ENCODE assay signal across 15 cellular contexts in the genomic region with DNA sequence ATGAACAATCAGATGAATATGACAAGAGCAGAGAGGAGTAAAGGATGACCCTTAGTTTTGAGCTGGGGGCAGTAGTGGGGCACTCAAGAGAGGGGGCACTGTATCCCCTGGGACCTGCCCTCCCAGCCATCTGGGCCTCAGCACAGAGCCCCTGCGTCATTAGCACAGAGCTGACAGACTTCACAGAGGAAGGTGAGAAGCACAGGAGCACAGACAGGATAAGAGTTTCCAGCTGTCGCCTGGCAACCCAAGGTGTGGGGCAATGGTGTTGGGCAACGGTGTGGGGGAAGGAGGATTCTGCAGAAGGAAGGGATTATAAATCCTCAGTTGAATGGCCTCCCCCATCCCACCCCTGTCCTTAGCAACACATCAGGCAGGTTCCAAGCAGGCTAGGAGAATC. TPM values are rescaled to one million over a fixed set of nuclear protein-coding genes. Genes with fewer than 3 reads are reported as not detected.
DNase-seq lines count a peak whose midpoint lies in the region; ATAC-seq, FAIRE-seq and TF ChIP-seq lines count a peak whose summit lies in the region.
"Had no signal": no experiment of that assay in that cellular context is flagged by ENCODE, and none has a peak within 500 bp of the region (broad histone marks: within the 10 kb centered on the region; RNA-seq: fewer than 3 reads in every experiment).

No MANE protein-coding gene starts in this region.

- CTCF ChIA-PET in A549 (lab: Yijun Ruan, JAX): interaction anchor here (0.5 to 1.5 kb wide), 2 partner anchors 41 to 122 kb away, joined by 4 read pairs; no protein-coding TSS in a partner anchor

- DNase-seq in A549 (ENCODE audit: low read depth in 1 of 2, low spot score in 1 of 2) (no peak), MM.1S (no peak), NCI-H524 (lab: John Stamatoyannopoulos, UW) (peak; percentile 49 to 90), endothelial cell (ENCODE audit: low spot score) (peak; percentile 31), omental fat pad (ENCODE audit: low spot score) (no peak), T-helper 1 cell (no peak), caudate nucleus (lab: John Stamatoyannopoulos, UW) (no peak)
- DNase-seq: activated CD8-positive, alpha-beta T cell treated with anti-CD3 and anti-CD28 coated beads, Interleukin-2, amount 10 ng/mL, durations not matched to agents 7 days and 5 days; GOT3; OCI-M1 had no signal

- ATAC-seq in A549 (peak; percentile 48 to 54; a peak in 2 of 6 replicates), omental fat pad (ENCODE audit: low FRiP score) (no peak), GM21360 (IDR thresholded peaks at IDR 0.05; ENCODE audit: unreplicated experiment) (no peak)
- ATAC-seq: activated CD8-positive, alpha-beta T cell treated with anti-CD3 and anti-CD28 coated beads, Interleukin-2, amount 10 ng/mL, durations not matched to agents 7 days and 5 days; activated T-helper 17 cell treated with anti-CD3 and anti-CD28 coated beads, Interleukin-2, amount 50 U/mL, for 72 hours had no signal

- no peak overlapping the region for H3K27ac ChIP-seq in A549
- H3K27ac ChIP-seq in MM.1S (ENCODE audit: low read length): peak overlapping the region; percentile 3; the same call in 1 of the 2 replicates
- no peak overlapping the region for H3K27ac ChIP-seq in caudate nucleus (ENCODE audit: low read depth, low read length)
- H3K27ac ChIP-seq: adrenal gland, SK-N-MC had no signal

- no peak overlapping the region for H2AFZ ChIP-seq in MM.1S (ENCODE audit: low read length)

- no peak for TF ChIP-seq POLR2A in A549 (IDR thresholded peaks at IDR 0.05; ENCODE audit: low read length)

- FAIRE-seq in A549 (lab: Jason Lieb, UNC): no peak

- peaks cover 29% of the 10 kb centered on the region for H3K4me1 Mint-ChIP-seq in endothelial cell (ENCODE audit: unreplicated experiment)
- H3K4me1 Mint-ChIP-seq: activated T-helper 17 cell treated with anti-CD3 and anti-CD28 coated beads, Interleukin-2, amount 50 U/mL, for 72 hours; nephron had no signal

- peaks cover 15% of the 10 kb centered on the region for H3K79me2 ChIP-seq in MM.1S (ENCODE audit: low read length)

- H3K27ac Mint-ChIP-seq in endothelial cell (ENCODE audit: unreplicated experiment): no peak overlapping the region
- H3K27ac Mint-ChIP-seq: activated CD8-positive, alpha-beta T cell treated with anti-CD3 and anti-CD28 coated beads, Interleukin-2, amount 10 ng/mL, durations not matched to agents 7 days and 5 days; activated T-helper 17 cell treated with anti-CD3 and anti-CD28 coated beads, Interleukin-2, amount 50 U/mL, for 72 hours; nephron had no signal

- H3K27me3 Mint-ChIP-seq in endothelial cell (ENCODE audit: unreplicated experiment): peaks cover 4% of the 10 kb centered on the region

- POLR2A ChIA-PET in A549 (lab: Yijun Ruan, JAX): no interaction called here

- H3K9me2 ChIP-seq in MM.1S (replicated peaks; ENCODE audit: insufficient read depth, low read length): no peaks in the 10 kb centered on the region

- TF ChIP-seq EP300 in A549 (IDR thresholded peaks at IDR 0.05): no peak

- H3K4me2 ChIP-seq in A549 (no peak overlapping the region), MM.1S (ENCODE audit: low read depth, low read length) (no peak overlapping the region)

- 66% methylated on average over 3 of the region's 3 CpGs for WGBS in A549 (ENCODE audit: missing lambda C conversion rate)

- no peaks in the 10 kb centered on the region for H3K9me3 Mint-ChIP-seq in endothelial cell (ENCODE audit: unreplicated experiment)
- H3K9me3 Mint-ChIP-seq: activated T-helper 17 cell treated with anti-CD3 and anti-CD28 coated beads, Interleukin-2, amount 50 U/mL, for 72 hours; nephron had no signal

- H3K36me3 Mint-ChIP-seq in endothelial cell (ENCODE audit: low read depth, unreplicated experiment): peaks cover 8% of the 10 kb centered on the region

- H3K36me3 ChIP-seq in MM.1S (replicated peaks; ENCODE audit: insufficient read depth, low read length): no peaks in the 10 kb centered on the region
- H3K36me3 ChIP-seq: adrenal gland had no signal

- H3K4me3 Mint-ChIP-seq in endothelial cell (ENCODE audit: unreplicated experiment): no peak overlapping the region
- H3K4me3 Mint-ChIP-seq: activated CD8-positive, alpha-beta T cell treated with anti-CD3 and anti-CD28 coated beads, Interleukin-2, amount 10 ng/mL, durations not matched to agents 7 days and 5 days; activated T-helper 17 cell treated with anti-CD3 and anti-CD28 coated beads, Interleukin-2, amount 50 U/mL, for 72 hours; nephron had no signal

- no peak overlapping the region for H3K4me3 ChIP-seq in A549
- no peak overlapping the region for H3K4me3 ChIP-seq in MM.1S (ENCODE audit: low read length)
- H3K4me3 ChIP-seq: adrenal gland, SK-N-MC had no signal

- H3K27me3 ChIP-seq in MM.1S (replicated peaks; ENCODE audit: insufficient read depth, low read length): no peaks in the 10 kb centered on the region
- H3K27me3 ChIP-seq: adrenal gland had no signal

- H3K9me3 ChIP-seq in A549: no peaks in the 10 kb centered on the region
- no peaks in the 10 kb centered on the region for H3K9me3 ChIP-seq in MM.1S (replicated peaks; ENCODE audit: insufficient read depth, low read length)
- H3K9me3 ChIP-seq: adrenal gland had no signal

- TF ChIP-seq RAD21 in A549 (conservative IDR thresholded peaks at IDR 0.05 in 1 of 2, IDR thresholded peaks at IDR 0.05 in 1 of 2): no peak

- H3K9ac ChIP-seq in MM.1S (ENCODE audit: low read length): no peak overlapping the region

- TF ChIP-seq CTCF in A549 (IDR thresholded peaks at IDR 0.05) (no peak), MM.1S (IDR thresholded peaks at IDR 0.05; ENCODE audit: low read length) (no peak), endothelial cell (IDR thresholded peaks at IDR 0.05; ENCODE audit: unreplicated experiment) (no peak), omental fat pad (IDR thresholded peaks at IDR 0.05) (no peak)

- peaks cover 37% of the 10 kb centered on the region for H3F3A ChIP-seq in MM.1S (ENCODE audit: insufficient read depth, low read length)

- no peaks in the 10 kb centered on the region for H4K20me1 ChIP-seq in MM.1S (ENCODE audit: insufficient read depth, low read length)

- H3K4me1 ChIP-seq in A549: peaks cover 16% of the 10 kb centered on the region
- H3K4me1 ChIP-seq in MM.1S (ENCODE audit: low read length): peaks cover 83% of the 10 kb centered on the region
- H3K4me1 ChIP-seq: adrenal gland had no signal

TF ChIP-seq in A549, 52 proteins besides CTCF, POLR2A, EP300 and RAD21 (continues in another document):
- TF ChIP-seq KDM1A (IDR thresholded peaks at IDR 0.05; ENCODE audit: low read depth) (no peak), RARB (CRISPR knock-in tag; IDR thresholded peaks at IDR 0.05) (no peak), MYC (IDR thresholded peaks at IDR 0.05; ENCODE audit: borderline replicate concordance, low read length) (no peak), GATA3 (IDR thresholded peaks at IDR 0.05; ENCODE audit: borderline replicate concordance) (no peak), ZNF302 (CRISPR knock-in tag; IDR thresholded peaks at IDR 0.05) (no peak), HDAC2 (IDR thresholded peaks at IDR 0.05) (no peak), MAZ (IDR thresholded peaks at IDR 0.05; ENCODE audit: borderline replicate concordance, low read depth, low read length) (no peak), SMC3 (IDR thresholded peaks at IDR 0.05) (no peak)
- TF ChIP-seq, protein P1, sequence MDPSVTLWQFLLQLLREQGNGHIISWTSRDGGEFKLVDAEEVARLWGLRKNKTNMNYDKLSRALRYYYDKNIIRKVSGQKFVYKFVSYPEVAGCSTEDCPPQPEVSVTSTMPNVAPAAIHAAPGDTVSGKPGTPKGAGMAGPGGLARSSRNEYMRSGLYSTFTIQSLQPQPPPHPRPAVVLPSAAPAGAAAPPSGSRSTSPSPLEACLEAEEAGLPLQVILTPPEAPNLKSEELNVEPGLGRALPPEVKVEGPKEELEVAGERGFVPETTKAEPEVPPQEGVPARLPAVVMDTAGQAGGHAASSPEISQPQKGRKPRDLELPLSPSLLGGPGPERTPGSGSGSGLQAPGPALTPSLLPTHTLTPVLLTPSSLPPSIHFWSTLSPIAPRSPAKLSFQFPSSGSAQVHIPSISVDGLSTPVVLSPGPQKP (IDR thresholded peaks at IDR 0.05; ENCODE audit: low read depth, low read length): no peak
- TF ChIP-seq, protein P2, sequence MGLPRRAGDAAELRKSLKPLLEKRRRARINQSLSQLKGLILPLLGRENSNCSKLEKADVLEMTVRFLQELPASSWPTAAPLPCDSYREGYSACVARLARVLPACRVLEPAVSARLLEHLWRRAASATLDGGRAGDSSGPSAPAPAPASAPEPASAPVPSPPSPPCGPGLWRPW (IDR thresholded peaks at IDR 0.05): no peak
- TF ChIP-seq, protein P3, sequence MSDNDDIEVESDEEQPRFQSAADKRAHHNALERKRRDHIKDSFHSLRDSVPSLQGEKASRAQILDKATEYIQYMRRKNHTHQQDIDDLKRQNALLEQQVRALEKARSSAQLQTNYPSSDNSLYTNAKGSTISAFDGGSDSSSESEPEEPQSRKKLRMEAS (IDR thresholded peaks at IDR 0.05): no peak
- TF ChIP-seq, protein P4, sequence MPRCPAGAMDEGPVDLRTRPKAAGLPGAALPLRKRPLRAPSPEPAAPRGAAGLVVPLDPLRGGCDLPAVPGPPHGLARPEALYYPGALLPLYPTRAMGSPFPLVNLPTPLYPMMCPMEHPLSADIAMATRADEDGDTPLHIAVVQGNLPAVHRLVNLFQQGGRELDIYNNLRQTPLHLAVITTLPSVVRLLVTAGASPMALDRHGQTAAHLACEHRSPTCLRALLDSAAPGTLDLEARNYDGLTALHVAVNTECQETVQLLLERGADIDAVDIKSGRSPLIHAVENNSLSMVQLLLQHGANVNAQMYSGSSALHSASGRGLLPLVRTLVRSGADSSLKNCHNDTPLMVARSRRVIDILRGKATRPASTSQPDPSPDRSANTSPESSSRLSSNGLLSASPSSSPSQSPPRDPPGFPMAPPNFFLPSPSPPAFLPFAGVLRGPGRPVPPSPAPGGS (IDR thresholded peaks at IDR 0.05): no peak
- TF ChIP-seq, protein P5, sequence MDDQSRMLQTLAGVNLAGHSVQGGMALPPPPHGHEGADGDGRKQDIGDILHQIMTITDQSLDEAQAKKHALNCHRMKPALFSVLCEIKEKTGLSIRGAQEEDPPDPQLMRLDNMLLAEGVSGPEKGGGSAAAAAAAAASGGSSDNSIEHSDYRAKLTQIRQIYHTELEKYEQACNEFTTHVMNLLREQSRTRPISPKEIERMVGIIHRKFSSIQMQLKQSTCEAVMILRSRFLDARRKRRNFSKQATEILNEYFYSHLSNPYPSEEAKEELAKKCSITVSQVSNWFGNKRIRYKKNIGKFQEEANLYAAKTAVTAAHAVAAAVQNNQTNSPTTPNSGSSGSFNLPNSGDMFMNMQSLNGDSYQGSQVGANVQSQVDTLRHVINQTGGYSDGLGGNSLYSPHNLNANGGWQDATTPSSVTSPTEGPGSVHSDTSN (IDR thresholded peaks at IDR 0.05): no peak

RNA-seq across cellular contexts. Expression of a gene that starts 30.2 kb away (rescaled TPM):
- 6.9 and 7.9 TPM in 2 replicates for polyA plus RNA-seq in A549 (2011; rRNA removed)
- 1.6 and 2.2 TPM in 2 replicates for polyA plus RNA-seq in A549 (2012; cell fraction: cytosol; rRNA removed)
- 1.2 and 1.9 TPM in 2 replicates for polyA plus RNA-seq in A549 (2012; cell fraction: nucleus; rRNA removed)
- 10.9 to 15.1 TPM (median 13.6 TPM) in 3 replicates for polyA plus RNA-seq in A549 (2017; fragmentation: RNase III; extraction: RNeasy Plus Mini Kit Qiagen cat#74134 plus additional on column Dnase treatment)
- 12.5 and 13.5 TPM in 2 replicates for polyA minus RNA-seq in A549 (2011; rRNA and poly(A)+ RNA removed)
- total RNA-seq in endothelial cell (ENCODE audit: unreplicated experiment): 15.1 TPM
- under 1 TPM in 3 of 4 donors, not detected in 1; under 0.01 to 0.12 (median under 0.01) TPM for total RNA-seq in omental fat pad

Comparison
In these comparisons a context has a peak if more than half of its experiments do, and no peak if none do; other contexts are left out.
1. ATAC-seq: peak in A549 (2 of 2); none in omental fat pad (single experiment) and GM21360 (single experiment).
2. DNase-seq: peak in NCI-H524 (2 of 2) and endothelial cell (single experiment); none in A549 (0 of 2), MM.1S (single experiment), omental fat pad (single experiment), T-helper 1 cell (0 of 5) and caudate nucleus (0 of 61).
3. RNA of a gene that starts 30.2 kb away (total RNA-seq): 15.1 TPM in endothelial cell (single experiment); under 0.01 to 0.12 TPM in omental fat pad; every median in the first group is over 10 times any median in the second.